Comparison of ENCODE assay signal across 33 cellular contexts in the genomic region with DNA sequence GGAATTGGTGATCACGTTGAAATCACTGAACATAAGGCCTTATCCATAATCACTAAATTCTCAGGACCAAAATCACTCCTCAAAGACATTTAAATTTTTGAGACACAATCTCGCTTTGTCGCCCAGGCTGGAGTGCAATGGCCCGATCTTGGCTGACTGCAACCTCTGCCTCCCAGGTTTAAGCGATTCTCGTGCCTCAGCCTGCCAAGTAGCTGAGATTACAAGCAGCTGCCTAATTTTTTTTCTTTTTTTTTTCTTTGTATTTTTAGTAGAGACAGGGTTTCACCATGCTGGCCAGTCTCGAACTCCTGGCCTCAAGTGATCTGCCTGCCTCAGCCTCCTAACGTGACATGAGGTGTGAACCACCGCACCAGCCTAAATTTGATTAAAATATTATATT.
"Had no signal": no experiment of that assay in that cellular context is flagged by ENCODE, and none has a peak within 500 bp of the region (broad histone marks: within the 10 kb centered on the region; RNA-seq: fewer than 3 reads in every experiment).

No MANE protein-coding gene starts in this region.

- H3K27ac Mint-ChIP-seq: activated CD4-positive, alpha-beta T cell treated with anti-CD3 and anti-CD28 coated beads, Interleukin-2, amount 10 ng/mL, durations not matched to agents 24 days and 14 days; activated CD8-positive, alpha-beta T cell treated with anti-CD3 and anti-CD28 coated beads for 36 hours; activated naive CD4-positive, alpha-beta T cell treated with anti-CD3 and anti-CD28 coated beads, Interleukin-2, amount 50 U/mL, for 24 hours; activated naive CD8-positive, alpha-beta T cell treated with anti-CD3 and anti-CD28 coated beads, Interleukin-2, amount 10 ng/mL, durations not matched to agents 7 days and 5 days; activated T-helper 2 cell treated with anti-CD3 and anti-CD28 coated beads, Interferon-gamma antibody, Interleukin-2, Interleukin-4, amounts not matched to agents 10 μg/mL and 5 μg/mL and 100 μg/mL, durations not matched to agents 14 hours and 24 hours and 36 hours had no signal

- H3K9me3 ChIP-seq: body of pancreas, breast epithelium, Peyer's patch had no signal

- H3K9ac ChIP-seq: KMS-11 had no signal

- ATAC-seq: activated CD8-positive, alpha-beta T cell treated with anti-CD3 and anti-CD28 coated beads for 36 hours; body of pancreas; PC-3 had no signal

- H3K27me3 ChIP-seq: body of pancreas, breast epithelium, Peyer's patch had no signal

- H3K27me3 Mint-ChIP-seq: activated CD4-positive, alpha-beta T cell treated with anti-CD3 and anti-CD28 coated beads, Interleukin-2, amount 10 ng/mL, durations not matched to agents 24 days and 14 days; activated CD8-positive, alpha-beta T cell treated with anti-CD3 and anti-CD28 coated beads for 36 hours; activated naive CD4-positive, alpha-beta T cell treated with anti-CD3 and anti-CD28 coated beads, Interleukin-2, amount 50 U/mL, for 24 hours; activated naive CD8-positive, alpha-beta T cell treated with anti-CD3 and anti-CD28 coated beads, Interleukin-2, amount 10 ng/mL, durations not matched to agents 7 days and 5 days had no signal

- H3K36me3 Mint-ChIP-seq: activated naive CD4-positive, alpha-beta T cell treated with anti-CD3 and anti-CD28 coated beads, Interleukin-2, amount 50 U/mL, for 24 hours; activated naive CD8-positive, alpha-beta T cell treated with anti-CD3 and anti-CD28 coated beads, Interleukin-2, amount 10 ng/mL, durations not matched to agents 7 days and 5 days had no signal

- H3K4me1 Mint-ChIP-seq: activated CD4-positive, alpha-beta T cell treated with anti-CD3 and anti-CD28 coated beads, Interleukin-2, amount 10 ng/mL, durations not matched to agents 24 days and 14 days; activated naive CD4-positive, alpha-beta T cell treated with anti-CD3 and anti-CD28 coated beads, Interleukin-2, amount 50 U/mL, for 24 hours; activated naive CD8-positive, alpha-beta T cell treated with anti-CD3 and anti-CD28 coated beads, Interleukin-2, amount 10 ng/mL, durations not matched to agents 7 days and 5 days had no signal

- H3K4me1 ChIP-seq: breast epithelium, Peyer's patch had no signal

- H3K4me3 ChIP-seq: body of pancreas, breast epithelium, Peyer's patch had no signal

- H3K9me3 Mint-ChIP-seq: activated CD4-positive, alpha-beta T cell treated with anti-CD3 and anti-CD28 coated beads, Interleukin-2, amount 10 ng/mL, durations not matched to agents 24 days and 14 days; activated CD8-positive, alpha-beta T cell treated with anti-CD3 and anti-CD28 coated beads for 36 hours; activated naive CD4-positive, alpha-beta T cell treated with anti-CD3 and anti-CD28 coated beads, Interleukin-2, amount 50 U/mL, for 24 hours; activated naive CD8-positive, alpha-beta T cell treated with anti-CD3 and anti-CD28 coated beads, Interleukin-2, amount 10 ng/mL, durations not matched to agents 7 days and 5 days; activated T-helper 2 cell treated with anti-CD3 and anti-CD28 coated beads, Interferon-gamma antibody, Interleukin-2, Interleukin-4, amounts not matched to agents 10 μg/mL and 5 μg/mL and 100 μg/mL, durations not matched to agents 14 hours and 24 hours and 36 hours had no signal

- DNase-seq: activated CD4-positive, alpha-beta T cell treated with anti-CD3 and anti-CD28 coated beads for 1 hour; activated CD4-positive, alpha-beta T cell treated with anti-CD3 and anti-CD28 coated beads, Interleukin-2, amount 10 ng/mL, durations not matched to agents 24 days and 14 days; activated CD4-positive, alpha-beta T cell treated with anti-CD3 and anti-CD28 coated beads, Interleukin-2, amount 50 U/mL, for 4 hours; activated CD4-positive, CD25-positive, alpha-beta regulatory T cell; activated CD8-positive, alpha-beta T cell treated with anti-CD3 and anti-CD28 coated beads for 36 hours; activated gamma-delta T cell; activated naive CD4-positive, alpha-beta T cell treated with Interleukin-2 at 50 U/mL for 16 hours; activated naive CD8-positive, alpha-beta T cell treated with anti-CD3 and anti-CD28 coated beads, Interleukin-2, amount 10 ng/mL, durations not matched to agents 7 days and 5 days; activated T-cell treated with anti-CD3 and anti-CD28 coated beads, Interleukin-2, amount 50 U/mL, for 1 hour; amygdala; body of pancreas; central memory CD4-positive, alpha-beta T cell; MM.1S; MV-4-11; NCI-H1092; NCI-H1436 treated with DMSO at 0.1 percent for 48 hours; NCI-H1694 treated with DMSO at 0.1 percent for 48 hours; NCI-H2029; NCI-H345; NCI-H524 treated with DMSO at 0.1 percent for 48 hours; NK-92 treated with Interleukin-12 subunit alpha and Interleukin-12 subunit beta, amount 100 ng/mL, for 24 hours; PC-3; Peyer's patch; RPMI8226; SW 1271; T-helper 1 cell; T-helper 2 cell; T-helper 9 cell; WERI-Rb-1 had no signal

- H3K36me3 ChIP-seq: breast epithelium, WERI-Rb-1 had no signal

- H3K4me3 Mint-ChIP-seq: activated CD4-positive, alpha-beta T cell treated with anti-CD3 and anti-CD28 coated beads, Interleukin-2, amount 10 ng/mL, durations not matched to agents 24 days and 14 days; activated CD8-positive, alpha-beta T cell treated with anti-CD3 and anti-CD28 coated beads for 36 hours; activated naive CD4-positive, alpha-beta T cell treated with anti-CD3 and anti-CD28 coated beads, Interleukin-2, amount 50 U/mL, for 24 hours; activated naive CD8-positive, alpha-beta T cell treated with anti-CD3 and anti-CD28 coated beads, Interleukin-2, amount 10 ng/mL, durations not matched to agents 7 days and 5 days had no signal

- H3K27ac ChIP-seq: body of pancreas, breast epithelium, KMS-11, Peyer's patch, WERI-Rb-1 had no signal

- H3K4me2 ChIP-seq: KMS-11 had no signal
